Comparison of ENCODE assay signal across 8 cellular contexts in the genomic region with DNA sequence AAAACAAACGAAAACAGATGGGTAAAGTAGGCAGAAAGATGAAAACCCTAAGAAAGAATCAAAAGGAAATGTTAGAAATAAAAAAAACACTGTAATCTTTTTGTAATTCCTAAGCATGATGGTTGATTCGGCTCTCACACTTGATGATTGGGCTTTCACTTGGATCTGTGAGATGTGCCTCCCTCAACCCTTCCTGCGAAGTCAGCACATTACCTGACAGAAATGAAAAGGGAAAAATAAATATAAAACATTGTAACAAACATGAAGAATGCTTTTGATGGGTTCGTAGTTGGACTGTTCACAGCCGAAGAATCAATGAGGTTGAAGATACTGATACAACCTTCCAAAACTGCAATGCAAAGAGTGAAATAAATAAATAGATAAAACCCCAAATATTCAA.
"Had no signal": no experiment of that assay in that cellular context is flagged by ENCODE, and none has a peak within 500 bp of the region (broad histone marks: within the 10 kb centered on the region; RNA-seq: fewer than 3 reads in every experiment).

No MANE protein-coding gene starts in this region.

- H3K4me3 ChIP-seq: GM12878 had no signal

- ATAC-seq: GM12878 had no signal

- FAIRE-seq: G401.6, GM12878, GM12891, GM12892, GM18507, GM19239 had no signal

- DNase-seq: GDM1, GF-D8 had no signal
